ENCODE assay signal across 1 cellular context in the genomic region with DNA sequence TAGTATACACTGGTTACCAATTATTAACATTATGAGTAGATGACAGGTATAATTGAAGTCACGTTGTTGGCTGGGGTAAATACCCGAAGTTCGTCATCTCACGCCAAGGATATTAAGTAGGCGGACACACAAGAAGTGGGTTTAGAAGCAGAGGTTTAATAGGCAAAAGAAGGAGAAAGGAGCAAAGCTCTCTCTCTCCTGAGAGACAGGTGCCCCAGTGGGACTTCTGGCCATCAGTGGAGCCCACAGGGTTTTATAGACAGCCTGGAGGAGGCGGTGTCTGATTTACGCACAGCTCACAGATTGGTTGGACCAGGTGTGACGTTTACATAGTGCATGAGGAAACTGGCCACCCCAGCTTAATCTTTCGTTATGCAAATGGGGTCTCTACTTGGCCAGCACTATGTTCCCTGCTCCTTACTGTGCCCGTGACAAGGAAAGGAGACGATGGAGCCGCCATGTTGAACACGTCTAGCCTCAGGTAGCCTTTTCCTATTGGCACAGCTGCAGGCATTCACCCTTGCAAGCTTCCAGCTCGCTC.
TF ChIP-seq lines count a peak whose summit lies in the region.

No MANE protein-coding gene starts in this region.

TF ChIP-seq in K562, 482 proteins besides CTCF, POLR2A, EP300 and RAD21 (continued from another document):
- peak in 1 of 3 experiments; percentile 44 for TF ChIP-seq YY1 (IDR thresholded peaks at IDR 0.05; ENCODE audit: borderline replicate concordance in 1 of 3, control insufficient read depth in 1 of 3, extremely low read depth in 1 of 3, insufficient read depth in 3 of 3, insufficient read length in 1 of 3, insufficient replicate concordance in 2 of 3, low read depth in 1 of 3, low read length in 2 of 3)
- no peak for TF ChIP-seq ADNP (tag; IDR thresholded peaks at IDR 0.05)
- no peak for TF ChIP-seq RHOXF2B (CRISPR knock-in tag; conservative IDR thresholded peaks at IDR 0.05)
- TF ChIP-seq COPS2 (conservative IDR thresholded peaks at IDR 0.05) = no peak
- 0 out of 2 replicates have a peak, but pooled peaks have one; percentile 30 for TF ChIP-seq SUPT5H (IDR thresholded peaks at IDR 0.05)
TF ChIP-seq in K562: peak in this region for 8.
